1 cellular context compared by ENCODE assay signal in genomic region chr9:5516453-5517220, GRCh38.
TF ChIP-seq lines count a peak whose summit lies in the region.

No MANE protein-coding gene starts in this region.

TF ChIP-seq in GM12878, 131 proteins besides CTCF, POLR2A, EP300 and RAD21 (continued from another document and continues in another):
- no peak for TF ChIP-seq ZBTB11 (CRISPR knock-in tag; IDR thresholded peaks at IDR 0.05)
- TF ChIP-seq TARDBP (IDR thresholded peaks at IDR 0.05; ENCODE audit: borderline replicate concordance) = no peak
- TF ChIP-seq MAX (IDR thresholded peaks at IDR 0.05; ENCODE audit: low read depth, low read length) = no peak; the same call in 1 of the 2 replicates
- TF ChIP-seq CEBPB (IDR thresholded peaks at IDR 0.05; ENCODE audit: borderline replicate concordance in 1 of 2, low read depth in 2 of 2, low read length in 2 of 2) = no peak
- no peak for TF ChIP-seq NRF1 (conservative IDR thresholded peaks at IDR 0.05; ENCODE audit: low read depth, low read length)
- peak; percentile 65; the same call in 1 of the 2 replicates for TF ChIP-seq BACH1 (IDR thresholded peaks at IDR 0.05; ENCODE audit: borderline replicate concordance)
- TF ChIP-seq CHD1 (IDR thresholded peaks at IDR 0.05; ENCODE audit: low read depth, low read length) = no peak
- peak; percentile 96 for TF ChIP-seq MEF2B (IDR thresholded peaks at IDR 0.05; ENCODE audit: partially characterized antibody, poor library complexity, severe bottlenecking)
- no peak for TF ChIP-seq E4F1 (IDR thresholded peaks at IDR 0.05; ENCODE audit: borderline replicate concordance, partially characterized antibody)
- no peak for TF ChIP-seq NR2C2 (IDR thresholded peaks at IDR 0.05; ENCODE audit: borderline replicate concordance, control insufficient read depth, insufficient read length, low read depth)
- no peak for TF ChIP-seq PAX8 (IDR thresholded peaks at IDR 0.05)
- TF ChIP-seq SMAD5 (IDR thresholded peaks at IDR 0.05; ENCODE audit: low read depth) = no peak
- TF ChIP-seq SMC3 (IDR thresholded peaks at IDR 0.05; ENCODE audit: borderline replicate concordance, low read length) = no peak
- peak; percentile 30 for TF ChIP-seq KLF5 (IDR thresholded peaks at IDR 0.05; ENCODE audit: partially characterized antibody)
- TF ChIP-seq MXI1 (IDR thresholded peaks at IDR 0.05; ENCODE audit: low read depth, low read length) = no peak
- TF ChIP-seq ZBTB33 (IDR thresholded peaks at IDR 0.05) = no peak
- no peak for TF ChIP-seq MYB (IDR thresholded peaks at IDR 0.05; ENCODE audit: borderline replicate concordance, low read depth, low read length)
- TF ChIP-seq CREB1 (IDR thresholded peaks at IDR 0.05; ENCODE audit: low read depth) = no peak
- TF ChIP-seq USF1 (IDR thresholded peaks at IDR 0.05; ENCODE audit: borderline replicate concordance, extremely low read length, insufficient read depth, low read depth, low read length) = no peak
- peak; percentile 70 for TF ChIP-seq RELB (IDR thresholded peaks at IDR 0.05; ENCODE audit: low read depth)
- no peak for TF ChIP-seq ELK1 (IDR thresholded peaks at IDR 0.05; ENCODE audit: low read depth, low read length)
- no peak for TF ChIP-seq CBFB (IDR thresholded peaks at IDR 0.05; ENCODE audit: low read depth)
- TF ChIP-seq DPF2 (IDR thresholded peaks at IDR 0.05) = peak; percentile 71; the same call in 1 of the 2 replicates
- peak; percentile 72 for TF ChIP-seq RELA (IDR thresholded peaks at IDR 0.05; ENCODE audit: borderline replicate concordance, partially characterized antibody)
- peak; percentile 7 for TF ChIP-seq SP1 (IDR thresholded peaks at IDR 0.05; ENCODE audit: low read depth, low read length)
- no peak for TF ChIP-seq SUPT20H (IDR thresholded peaks at IDR 0.05; ENCODE audit: borderline replicate concordance, control insufficient read depth, low read depth, low read length)
- no peak for TF ChIP-seq PKNOX1 (IDR thresholded peaks at IDR 0.05)
- TF ChIP-seq IKZF2 (IDR thresholded peaks at IDR 0.05) = peak; percentile 65 to 76
- TF ChIP-seq IKZF1 (conservative IDR thresholded peaks at IDR 0.05) = peak; percentile 92
- no peak for TF ChIP-seq SRF (IDR thresholded peaks at IDR 0.05; ENCODE audit: low read depth in 2 of 2, low read length in 2 of 2)
- no peak for TF ChIP-seq CEBPZ (IDR thresholded peaks at IDR 0.05; ENCODE audit: low read depth, low read length)
- no peak for TF ChIP-seq MTA3 (IDR thresholded peaks at IDR 0.05; ENCODE audit: borderline replicate concordance, low read length)
- TF ChIP-seq ATF7 (IDR thresholded peaks at IDR 0.05; ENCODE audit: low read depth) = peak; percentile 62
- TF ChIP-seq KDM1A (IDR thresholded peaks at IDR 0.05; ENCODE audit: borderline replicate concordance) = no peak
- TF ChIP-seq CUX1 (IDR thresholded peaks at IDR 0.05; ENCODE audit: insufficient replicate concordance, low read depth, low read length) = no peak
- no peak for TF ChIP-seq STAT3 (IDR thresholded peaks at IDR 0.05; ENCODE audit: low read depth, low read length)
- no peak for TF ChIP-seq CBX3 (IDR thresholded peaks at IDR 0.05; ENCODE audit: borderline replicate concordance, low read depth)
